ENCODE assay signal across 8 cellular contexts in the genomic region with DNA sequence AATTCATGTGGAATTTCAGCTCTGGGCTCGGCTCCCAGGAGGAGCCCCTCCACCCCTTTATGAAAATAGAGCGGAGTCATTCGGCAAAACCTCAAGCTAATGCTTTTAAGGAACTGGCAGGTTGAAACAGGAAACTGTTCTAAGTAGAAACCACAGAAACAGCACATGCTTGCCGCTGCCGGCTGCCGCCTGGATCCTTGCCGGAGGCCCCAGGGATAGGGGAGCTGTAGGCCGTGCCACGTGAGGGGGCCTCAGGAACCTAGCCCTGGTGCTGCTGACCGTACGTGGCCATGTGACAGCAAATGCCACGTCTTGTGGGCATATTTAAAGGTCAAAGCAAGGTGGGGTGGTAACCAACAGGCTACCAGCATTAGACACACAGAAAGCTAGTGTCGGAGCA.
DNase-seq lines count a peak whose midpoint lies in the region; ATAC-seq and TF ChIP-seq lines count a peak whose summit lies in the region.

No MANE protein-coding gene starts in this region.

- no peak overlapping the region for H3K4me3 ChIP-seq in CD8-positive, alpha-beta memory T cell (ENCODE audit: low read length)
- H3K4me3 ChIP-seq in HL-60 (replicated peaks; ENCODE audit: insufficient read depth, low read length) (no peak overlapping the region), upper lobe of left lung (no peak overlapping the region)

- no peaks in the 10 kb centered on the region for H3K36me3 ChIP-seq in CD8-positive, alpha-beta memory T cell (ENCODE audit: insufficient read depth, low read length)
- H3K36me3 ChIP-seq in upper lobe of left lung, result no peaks in the 10 kb centered on the region

- WGBS in upper lobe of left lung, 2 donors, result 31 to 40% methylated on average over 13 of the region's 13 CpGs

- no peaks in the 10 kb centered on the region for H3K36me3 Mint-ChIP-seq in CD8-positive, alpha-beta memory T cell

- H3K4me1 ChIP-seq in CD8-positive, alpha-beta memory T cell (ENCODE audit: insufficient read depth, low read length), result peaks cover 25% of the 10 kb centered on the region
- peaks cover 3 to 20% (median 15%) of the 10 kb centered on the region in 4 donors for H3K4me1 ChIP-seq in upper lobe of left lung

- H3K27me3 ChIP-seq in CD8-positive, alpha-beta memory T cell (ENCODE audit: insufficient read depth, low read length, poor library complexity, severe bottlenecking), result no peaks in the 10 kb centered on the region
- H3K27me3 ChIP-seq in HL-60 (ENCODE audit: insufficient read depth, poor library complexity, severe bottlenecking), result no peaks in the 10 kb centered on the region
- no peaks in the 10 kb centered on the region for H3K27me3 ChIP-seq in upper lobe of left lung

- TF ChIP-seq EP300 in upper lobe of left lung (IDR thresholded peaks at IDR 0.05), result no peak

- H3K27ac Mint-ChIP-seq in CD8-positive, alpha-beta memory T cell, result peak overlapping the region in 5 of 8 donors; percentile 16 to 56 (median 51)

- POLR2A ChIA-PET in CD8-positive, alpha-beta memory T cell (lab: Charles Lee), result no interaction called here

- CTCF ChIA-PET in CD8-positive, alpha-beta memory T cell (lab: Charles Lee), result no interaction called here

- TF ChIP-seq POLR2A in upper lobe of left lung (IDR thresholded peaks at IDR 0.05), result no peak

- peaks cover 0 to 8% of the 10 kb centered on the region in 2 donors for H3K27me3 Mint-ChIP-seq in CD8-positive, alpha-beta memory T cell

- peaks cover 19 to 26% (median 22%) of the 10 kb centered on the region in 3 donors for H3K4me1 Mint-ChIP-seq in CD8-positive, alpha-beta memory T cell

- TF ChIP-seq CTCF in HL-60 (IDR thresholded peaks at IDR 0.05; ENCODE audit: insufficient read depth, low read length) (no peak), omental fat pad (IDR thresholded peaks at IDR 0.05) (no peak), upper lobe of left lung (IDR thresholded peaks at IDR 0.05) (no peak)

- H3K9me3 Mint-ChIP-seq in CD8-positive, alpha-beta memory T cell, result no peaks in the 10 kb centered on the region

- H3K4me3 Mint-ChIP-seq in CD8-positive, alpha-beta memory T cell, result peak overlapping the region in 5 of 7 donors; percentile 27 to 59 (median 45)

- ATAC-seq in esophagus mucosa, result peak; percentile 64
- peak; percentile 17 for ATAC-seq in omental fat pad (ENCODE audit: low FRiP score)
- ATAC-seq in upper lobe of left lung (ENCODE audit: low FRiP score in 2 of 2), result peak; percentile 78 to 89
- no peak for ATAC-seq in GM18870 (IDR thresholded peaks at IDR 0.05; ENCODE audit: unreplicated experiment)

- no peaks in the 10 kb centered on the region for H3K9me3 ChIP-seq in CD8-positive, alpha-beta memory T cell (ENCODE audit: low read length)
- no peaks in the 10 kb centered on the region for H3K9me3 ChIP-seq in upper lobe of left lung

- peak in 2 of 5 donors; percentile 15 to 20 for DNase-seq in CD8-positive, alpha-beta memory T cell
- DNase-seq in HL-60 (ENCODE audit: low read depth in 1 of 2, low spot score in 1 of 2), result peak; percentile 38 to 96
- peak; percentile 55 for DNase-seq in activated CD4-positive, alpha-beta T cell treated with anti-CD3 and anti-CD28 coated beads for 48 hours
- DNase-seq in omental fat pad (ENCODE audit: low spot score), result no peak
- peak; percentile 77 to 89 for DNase-seq in upper lobe of left lung
- DNase-seq in DMS 273 treated with DMSO at 0.1 percent for 48 hours (lab: John Stamatoyannopoulos, UW), result no peak

- no peak overlapping the region for H3K27ac ChIP-seq in CD8-positive, alpha-beta memory T cell (ENCODE audit: low read depth, low read length)
- H3K27ac ChIP-seq in HL-60 (replicated peaks) (peak overlapping the region; percentile 92), upper lobe of left lung (peak overlapping the region; percentile 2 to 42 (median 18))

Comparison
In these comparisons a context has a peak if more than half of its experiments do, and no peak if none do; other contexts are left out.
1. DNase-seq: peak in HL-60 (2 of 2), activated CD4-positive, alpha-beta T cell treated with anti-CD3 and anti-CD28 coated beads for 48 hours (single experiment) and upper lobe of left lung (2 of 2); none in omental fat pad (single experiment) and DMS 273 treated with DMSO at 0.1 percent for 48 hours (single experiment).